26 cellular contexts compared by ENCODE assay signal in the genomic region with DNA sequence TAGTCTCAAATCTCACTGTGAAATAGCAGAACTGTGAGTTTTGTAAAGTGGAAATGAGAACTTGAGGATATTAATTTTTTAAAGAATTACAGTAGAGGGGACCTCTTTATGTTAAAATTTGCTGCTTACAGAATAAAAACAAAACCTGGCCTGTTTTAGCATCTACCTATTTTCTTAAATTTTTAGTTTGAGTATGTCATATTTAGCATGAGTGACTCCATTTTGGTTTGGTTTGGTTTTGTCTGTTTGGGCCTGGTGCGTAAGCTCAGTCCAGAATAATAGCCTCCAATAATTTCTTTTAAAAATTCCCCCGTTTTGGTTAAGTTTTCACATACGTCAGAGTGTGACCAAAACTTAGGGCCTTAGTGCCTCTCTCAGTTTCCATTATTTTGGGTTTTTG.
"Had no signal": no experiment of that assay in that cellular context is flagged by ENCODE, and none has a peak within 500 bp of the region (broad histone marks: within the 10 kb centered on the region; RNA-seq: fewer than 3 reads in every experiment).

No MANE protein-coding gene starts in this region.

- FAIRE-seq: endometrium, islet of Langerhans, keratinocyte had no signal

- H3K4me3 ChIP-seq: esophagus squamous epithelium, gastrocnemius medialis, heart right ventricle, left lung, lower lobe of right lung, mucosa of descending colon had no signal

- DNase-seq: cortex of kidney; effector CD8-positive, alpha-beta T cell; effector memory CD8-positive, alpha-beta T cell; endodermal cell; erythroblast; esophagus squamous epithelium; foreskin fibroblast; foreskin melanocyte; gastrocnemius medialis; glutamatergic neuron; head of caudate nucleus; heart right ventricle; hippocampal formation; left cardiac atrium; left lung; left ventricle myocardium superior; lower lobe of right lung; mesenchymal stem cell; mucosa of descending colon; naive B cell; naive thymus-derived CD8-positive, alpha-beta T cell had no signal

- H3K27ac ChIP-seq: epithelial cell of prostate, esophagus squamous epithelium, gastrocnemius medialis, heart right ventricle, left lung, lower lobe of right lung had no signal

- H3K4me1 ChIP-seq: esophagus squamous epithelium, gastrocnemius medialis, heart right ventricle, left lung, lower lobe of right lung had no signal

- ATAC-seq: effector memory CD8-positive, alpha-beta T cell; esophagus mucosa; gastrocnemius medialis; heart right ventricle; left cardiac atrium; left lung; left ventricle myocardium superior; lower lobe of right lung; mucosa of descending colon; naive thymus-derived CD8-positive, alpha-beta T cell had no signal

- H3K9me3 ChIP-seq: esophagus squamous epithelium, gastrocnemius medialis, heart right ventricle, left lung, lower lobe of right lung, mucosa of descending colon had no signal

- H3K27me3 ChIP-seq: esophagus squamous epithelium, gastrocnemius medialis, heart right ventricle, left lung had no signal

- H3K36me3 ChIP-seq: esophagus squamous epithelium, gastrocnemius medialis, heart right ventricle, left lung, lower lobe of right lung had no signal
